9 cellular contexts compared by ENCODE assay signal in genomic region chr15:63233667-63234419, GRCh38. TPM values are rescaled to one million over a fixed set of nuclear protein-coding genes. Genes with fewer than 3 reads are reported as not detected.
DNase-seq lines count a peak whose midpoint lies in the region; TF ChIP-seq lines count a peak whose summit lies in the region.
"Had no signal": no experiment of that assay in that cellular context is flagged by ENCODE, and none has a peak within 500 bp of the region (broad histone marks: within the 10 kb centered on the region; RNA-seq: fewer than 3 reads in every experiment).

No MANE protein-coding gene starts in this region.

- H2BK5ac ChIP-seq in trophoblast cell (ENCODE audit: low read depth, low read length, poor library complexity), result peak overlapping the region; percentile 21

- no peak overlapping the region for H2AFZ ChIP-seq in trophoblast cell (ENCODE audit: insufficient read depth, low read length, poor library complexity)

- no peak for TF ChIP-seq CTCF in DOHH2 (IDR thresholded peaks at IDR 0.05; ENCODE audit: low read depth, low read length, poor library complexity, severe bottlenecking)
- no peak for TF ChIP-seq CTCF in fibroblast of villous mesenchyme (IDR thresholded peaks at IDR 0.05; ENCODE audit: insufficient read depth, low read depth, low read length)

- peaks cover 2% of the 10 kb centered on the region for H3K79me1 ChIP-seq in trophoblast cell (ENCODE audit: low read length)

- peaks cover 8% of the 10 kb centered on the region; the same call in 1 of the 2 replicates for H3F3A ChIP-seq in DOHH2 (ENCODE audit: control insufficient read depth, insufficient read depth)

- peak overlapping the region; percentile 78 for H3K18ac ChIP-seq in trophoblast cell (ENCODE audit: low read length)

- H3K4me1 ChIP-seq in DOHH2 (ENCODE audit: control insufficient read depth, low read length) (peaks cover 35% of the 10 kb centered on the region), trophoblast cell (ENCODE audit: control insufficient read depth in 1 of 2, insufficient read depth in 2 of 2, low read length in 2 of 2) (peaks cover 4 to 6% of the 10 kb centered on the region in 2 experiments)

- H3K23ac ChIP-seq in trophoblast cell (ENCODE audit: low read length), result no peak overlapping the region

- H2BK120ac ChIP-seq in trophoblast cell (ENCODE audit: insufficient read depth, low read length, poor library complexity), result no peak overlapping the region

- peak overlapping the region; percentile 80 for H2BK12ac ChIP-seq in trophoblast cell (ENCODE audit: low read length)

- peak; percentile 45 for DNase-seq in SK-MEL-5 (ENCODE audit: low read depth, low spot score)
- DNase-seq in fibroblast of villous mesenchyme (ENCODE audit: low read depth), result peak; percentile 90
- DNase-seq in trophoblast cell, result peak; percentile 60 to 90
- no peak for DNase-seq in NCI-H748 (lab: John Stamatoyannopoulos, UW; ENCODE audit: unreplicated experiment)
- DNase-seq in activated gamma-delta T cell treated with Interleukin-2 at 50 U/mL for 16 hours, result no peak
- no peak for DNase-seq in MG63
- no peak for DNase-seq in COR-L47 (lab: John Stamatoyannopoulos, UW)
- DNase-seq: activated effector memory CD4-positive, alpha-beta T cell treated with anti-CD3 and anti-CD28 coated beads, Interleukin-2, amount 50 U/mL, for 16 hours had no signal

- H3K4ac ChIP-seq in trophoblast cell (ENCODE audit: low read depth, low read length), result no peak overlapping the region

- H3K27me3 ChIP-seq in DOHH2 (ENCODE audit: control insufficient read depth, low read length), result no peaks in the 10 kb centered on the region
- H3K27me3 ChIP-seq in trophoblast cell (ENCODE audit: insufficient read depth, low read length), result no peaks in the 10 kb centered on the region
- H3K27me3 ChIP-seq in MG63, result no peaks in the 10 kb centered on the region

- H4K8ac ChIP-seq in trophoblast cell (ENCODE audit: low read depth, low read length), result no peak overlapping the region

- H3K14ac ChIP-seq in trophoblast cell (ENCODE audit: low read length), result peak overlapping the region; percentile 77

- H3K9me3 ChIP-seq in DOHH2 (ENCODE audit: control insufficient read depth, insufficient read depth, low read length) (no peaks in the 10 kb centered on the region), trophoblast cell (ENCODE audit: insufficient read depth, low read depth, low read length) (peaks cover 1% of the 10 kb centered on the region), MG63 (no peaks in the 10 kb centered on the region; the same call in 1 of the 2 replicates)

- H4K91ac ChIP-seq in trophoblast cell (ENCODE audit: low read depth, low read length), result peak overlapping the region; percentile 48

- H3K4me3 ChIP-seq in DOHH2 (ENCODE audit: low read length), result 0 out of 2 replicates have a peak overlapping the region, but pooled peaks have one; percentile 19
- peak overlapping the region; percentile 0 for H3K4me3 ChIP-seq in fibroblast of villous mesenchyme (ENCODE audit: low read depth, low read length)
- no peak overlapping the region for H3K4me3 ChIP-seq in trophoblast cell (ENCODE audit: low read depth, low read length)
- H3K4me3 ChIP-seq in MG63, result no peak overlapping the region

- H3K27ac ChIP-seq in DOHH2 (ENCODE audit: low read depth, low read length) (no peak overlapping the region), trophoblast cell (ENCODE audit: low read depth, low read length) (peak overlapping the region; percentile 19)

- H3K9ac ChIP-seq in trophoblast cell (ENCODE audit: low read length), result no peak overlapping the region

- H3K36me3 ChIP-seq in DOHH2 (ENCODE audit: control insufficient read depth, low read length), result no peaks in the 10 kb centered on the region
- no peaks in the 10 kb centered on the region for H3K36me3 ChIP-seq in trophoblast cell (ENCODE audit: control insufficient read depth in 1 of 2, insufficient read depth in 2 of 2, low read length in 2 of 2)
- no peaks in the 10 kb centered on the region for H3K36me3 ChIP-seq in MG63

- H4K12ac ChIP-seq in trophoblast cell (ENCODE audit: low read depth, low read length), result no peak overlapping the region

- H3K9me2 ChIP-seq in DOHH2 (replicated peaks; ENCODE audit: control insufficient read depth, low read length), result no peaks in the 10 kb centered on the region

- in situ Hi-C loops in SK-MEL-5 (cut with HindIII; ENCODE audit: low pct_unique_long_range_greater_than_20kb, low sequenced_read_pairs), result no loop called here

- peak overlapping the region; percentile 49 for H3K4me2 ChIP-seq in DOHH2 (ENCODE audit: low read length)
- H3K4me2 ChIP-seq in trophoblast cell (ENCODE audit: low read length), result no peak overlapping the region

- H2AK5ac ChIP-seq in trophoblast cell (ENCODE audit: low read length), result no peak overlapping the region

- no peaks in the 10 kb centered on the region for H4K20me1 ChIP-seq in DOHH2 (ENCODE audit: control insufficient read depth, insufficient read depth, low read depth, low read length)

- no CpG with 5 or more reads among the region's 5 CpGs for WGBS in trophoblast cell (ENCODE audit: extremely low coverage, insufficient coverage, insufficient read length)

- H3K79me2 ChIP-seq in DOHH2 (ENCODE audit: control insufficient read depth, low read length), result peaks cover 19% of the 10 kb centered on the region
- H3K79me2 ChIP-seq in trophoblast cell (ENCODE audit: control insufficient read depth, insufficient read depth, low read length, poor library complexity), result no peaks in the 10 kb centered on the region

RNA-seq across cellular contexts. Expression of gene APH1B, which starts 43.6 kb away (rescaled TPM):
- total RNA-seq in SK-MEL-5 (2014; rRNA removed; shearing (Covaris generic)), result 16.2 and 17.0 TPM in 2 replicates
- polyA plus RNA-seq in SK-MEL-5 (2015; cell fraction: cytosol; rRNA removed), result 7.5 and 10.5 TPM in 2 replicates
- polyA plus RNA-seq in SK-MEL-5 (2015; cell fraction: nucleus; rRNA removed), result 12.9 and 17.6 TPM in 2 replicates
- total RNA-seq in fibroblast of villous mesenchyme, result 14.5 and 19.9 TPM in 2 replicates
- 5.0 and 5.7 TPM in 2 replicates for polyA plus RNA-seq in trophoblast cell (2013)
- 0.84 and 5.2 TPM in 2 replicates for total RNA-seq in MG63 (2014; rRNA removed; shearing (Covaris generic); ENCODE audit: low replicate concordance)

RNA-seq across cellular contexts. Expression of gene RAB8B, which starts 44.4 kb away (rescaled TPM):
- 26.2 and 28.6 TPM in 2 replicates for total RNA-seq in SK-MEL-5 (2014; rRNA removed; shearing (Covaris generic))
- 11.7 and 17.3 TPM in 2 replicates for polyA plus RNA-seq in SK-MEL-5 (2015; cell fraction: cytosol; rRNA removed)
- polyA plus RNA-seq in SK-MEL-5 (2015; cell fraction: nucleus; rRNA removed), result 13.3 and 18.6 TPM in 2 replicates
- 71.5 and 97.2 TPM in 2 replicates for total RNA-seq in fibroblast of villous mesenchyme
- polyA plus RNA-seq in trophoblast cell (2013), result 72.5 and 74.2 TPM in 2 replicates
- 14.4 and 16.0 TPM in 2 replicates for total RNA-seq in MG63 (2014; rRNA removed; shearing (Covaris generic); ENCODE audit: low replicate concordance)

Comparison
In these comparisons a context has a peak if more than half of its experiments do, and no peak if none do; other contexts are left out.
1. H3K4me3 ChIP-seq: peak in DOHH2 (single experiment) and fibroblast of villous mesenchyme (single experiment); none in trophoblast cell (single experiment) and MG63 (single experiment).
2. DNase-seq: peak in SK-MEL-5 (single experiment), fibroblast of villous mesenchyme (single experiment) and trophoblast cell (2 of 2); none in NCI-H748 (single experiment), activated gamma-delta T cell treated with Interleukin-2 at 50 U/mL for 16 hours (single experiment), MG63 (single experiment) and COR-L47 (single experiment).